ENCODE assay signal across 11 cellular contexts in the genomic region with DNA sequence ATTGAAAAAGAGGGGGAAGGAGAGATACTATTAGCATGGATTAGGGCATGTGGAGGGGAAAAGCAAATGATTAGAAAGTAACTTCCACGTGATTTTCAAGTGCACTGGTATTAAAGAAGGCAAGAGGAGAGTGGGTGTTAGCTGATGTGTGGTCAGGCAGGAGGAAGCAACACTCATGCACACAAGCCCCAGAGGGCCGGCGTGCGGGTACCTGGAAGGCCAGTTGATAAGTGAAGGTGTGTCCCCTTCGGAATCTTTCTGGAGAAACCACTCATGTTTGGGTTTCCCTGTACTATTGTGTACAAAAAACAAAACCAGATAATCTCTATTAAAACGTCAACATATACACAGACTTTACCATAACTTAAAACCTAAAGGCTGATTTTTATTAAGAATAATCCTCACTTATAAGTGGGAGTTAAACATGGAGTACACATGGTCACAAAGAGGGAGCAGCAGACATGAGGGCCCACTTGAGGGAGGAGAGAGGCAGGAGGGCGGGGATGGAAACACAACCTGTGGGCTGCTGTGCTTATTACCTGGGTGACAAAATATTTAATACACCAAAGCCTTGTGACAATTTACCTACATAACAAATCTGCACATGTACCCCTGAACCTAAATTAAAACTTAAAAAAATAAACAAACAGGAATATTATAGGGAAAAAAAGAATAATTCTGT.
DNase-seq lines count a peak whose midpoint lies in the region; ATAC-seq, FAIRE-seq and TF ChIP-seq lines count a peak whose summit lies in the region.
"Had no signal": no experiment of that assay in that cellular context is flagged by ENCODE, and none has a peak within 500 bp of the region (broad histone marks: within the 10 kb centered on the region; RNA-seq: fewer than 3 reads in every experiment).

No MANE protein-coding gene starts in this region.

- H4K12ac ChIP-seq in trophoblast cell (ENCODE audit: low read depth, low read length): no peak overlapping the region

- H2AK5ac ChIP-seq in trophoblast cell (ENCODE audit: low read length): no peak overlapping the region

- no peak overlapping the region for H3K4me3 Mint-ChIP-seq in activated T-helper 17 cell treated with anti-CD3 and anti-CD28 coated beads, Interleukin-2, amount 50 U/mL, for 72 hours
- no peak overlapping the region for H3K4me3 Mint-ChIP-seq in glutamatergic neuron (ENCODE audit: unreplicated experiment)

- ATAC-seq in activated T-helper 17 cell treated with anti-CD3 and anti-CD28 coated beads, Interleukin-2, amount 50 U/mL, for 72 hours (replicated peaks): no peak

- peaks cover 3 to 4% of the 10 kb centered on the region in 2 experiments for H3K4me1 ChIP-seq in trophoblast cell (ENCODE audit: control insufficient read depth in 1 of 2, insufficient read depth in 2 of 2, low read length in 2 of 2)
- peaks cover 0 to 2% of the 10 kb centered on the region in 2 donors for H3K4me1 ChIP-seq in small intestine (ENCODE audit: control insufficient read depth in 2 of 2, insufficient read depth in 1 of 2, low read depth in 1 of 2, low read length in 1 of 2)

- H3K9ac ChIP-seq in trophoblast cell (ENCODE audit: low read length): no peak overlapping the region

- no peaks in the 10 kb centered on the region for H3K27me3 ChIP-seq in trophoblast cell (ENCODE audit: insufficient read depth, low read length)
- H3K27me3 ChIP-seq in small intestine (ENCODE audit: control insufficient read depth in 2 of 2, insufficient read depth in 2 of 2, low read length in 2 of 2): no peaks in the 10 kb centered on the region

- H3K27ac ChIP-seq in trophoblast cell (ENCODE audit: low read depth, low read length) (no peak overlapping the region), small intestine (ENCODE audit: low read depth in 1 of 2, low read length in 1 of 2) (peak overlapping the region in 1 of 2 donors; percentile 29)

- FAIRE-seq in small intestine (lab: Jason Lieb, UNC): no peak

- H4K91ac ChIP-seq in trophoblast cell (ENCODE audit: low read depth, low read length): no peak overlapping the region

- H3K18ac ChIP-seq in trophoblast cell (ENCODE audit: low read length): no peak overlapping the region

- H2BK120ac ChIP-seq in trophoblast cell (ENCODE audit: insufficient read depth, low read length, poor library complexity): no peak overlapping the region

- no peak overlapping the region for H3K4me2 ChIP-seq in trophoblast cell (ENCODE audit: low read length)

- peaks cover 6% of the 10 kb centered on the region for H3K4me1 Mint-ChIP-seq in activated T-helper 17 cell treated with anti-CD3 and anti-CD28 coated beads, Interleukin-2, amount 50 U/mL, for 72 hours
- peaks cover 28% of the 10 kb centered on the region for H3K4me1 Mint-ChIP-seq in glutamatergic neuron (ENCODE audit: low read depth, unreplicated experiment)

- H3K14ac ChIP-seq in trophoblast cell (ENCODE audit: low read length): no peak overlapping the region

- H3K36me3 ChIP-seq in trophoblast cell (ENCODE audit: control insufficient read depth in 1 of 2, insufficient read depth in 2 of 2, low read length in 2 of 2): peaks cover 8 to 13% of the 10 kb centered on the region in 2 experiments
- H3K36me3 ChIP-seq in small intestine (ENCODE audit: control insufficient read depth in 2 of 2, insufficient read depth in 2 of 2, low read length in 2 of 2): no peaks in the 10 kb centered on the region

- H3K4me3 ChIP-seq in AG10803 (ENCODE audit: low read length) (peak overlapping the region; percentile 30), trophoblast cell (ENCODE audit: low read depth, low read length) (no peak overlapping the region), small intestine (ENCODE audit: low read depth in 1 of 2, low read length in 2 of 2) (no peak overlapping the region)

- H3K27ac Mint-ChIP-seq in activated T-helper 17 cell treated with anti-CD3 and anti-CD28 coated beads, Interleukin-2, amount 50 U/mL, for 72 hours: peak overlapping the region; percentile 2
- peak overlapping the region; percentile 74 for H3K27ac Mint-ChIP-seq in glutamatergic neuron (ENCODE audit: unreplicated experiment)

- H3K9me3 ChIP-seq in trophoblast cell (ENCODE audit: insufficient read depth, low read depth, low read length): no peaks in the 10 kb centered on the region
- no peaks in the 10 kb centered on the region for H3K9me3 ChIP-seq in small intestine (ENCODE audit: control insufficient read depth, low read depth)

- no peaks in the 10 kb centered on the region for H3K9me3 Mint-ChIP-seq in activated T-helper 17 cell treated with anti-CD3 and anti-CD28 coated beads, Interleukin-2, amount 50 U/mL, for 72 hours
- H3K9me3 Mint-ChIP-seq in glutamatergic neuron (ENCODE audit: unreplicated experiment): no peaks in the 10 kb centered on the region

- H3K79me1 ChIP-seq in trophoblast cell (ENCODE audit: low read length): peaks cover 2% of the 10 kb centered on the region

- no peak overlapping the region for H2BK5ac ChIP-seq in trophoblast cell (ENCODE audit: low read depth, low read length, poor library complexity)

- no CpG with 5 or more reads among the region's 7 CpGs for WGBS in trophoblast cell (ENCODE audit: extremely low coverage, insufficient coverage, insufficient read length)
- 47 to 58% (median 52%) methylated on average over 7 of the region's 7 CpGs for WGBS in small intestine, 3 donors

- no peak overlapping the region for H2AFZ ChIP-seq in trophoblast cell (ENCODE audit: insufficient read depth, low read length, poor library complexity)

- H3K79me2 ChIP-seq in trophoblast cell (ENCODE audit: control insufficient read depth, insufficient read depth, low read length, poor library complexity): no peaks in the 10 kb centered on the region

- no peak overlapping the region for H3K23ac ChIP-seq in trophoblast cell (ENCODE audit: low read length)

- no peak for TF ChIP-seq CTCF in AG10803 (conservative IDR thresholded peaks at IDR 0.05; ENCODE audit: low read length)
- TF ChIP-seq CTCF in glutamatergic neuron (IDR thresholded peaks at IDR 0.05; ENCODE audit: partially characterized antibody, unreplicated experiment): peak; percentile 22

- no peak overlapping the region for H4K8ac ChIP-seq in trophoblast cell (ENCODE audit: low read depth, low read length)

- H2BK12ac ChIP-seq in trophoblast cell (ENCODE audit: low read length): no peak overlapping the region

- no peaks in the 10 kb centered on the region for H3K27me3 Mint-ChIP-seq in activated T-helper 17 cell treated with anti-CD3 and anti-CD28 coated beads, Interleukin-2, amount 50 U/mL, for 72 hours
- H3K27me3 Mint-ChIP-seq in glutamatergic neuron (ENCODE audit: unreplicated experiment): peaks cover 7% of the 10 kb centered on the region

- no peak overlapping the region for H3K4ac ChIP-seq in trophoblast cell (ENCODE audit: low read depth, low read length)

- peaks cover 20% of the 10 kb centered on the region for H3K36me3 Mint-ChIP-seq in activated T-helper 17 cell treated with anti-CD3 and anti-CD28 coated beads, Interleukin-2, amount 50 U/mL, for 72 hours (ENCODE audit: low read depth)
- no peaks in the 10 kb centered on the region for H3K36me3 Mint-ChIP-seq in glutamatergic neuron (ENCODE audit: unreplicated experiment)

- DNase-seq in AG10803 (ENCODE audit: low read depth) (no peak), glutamatergic neuron (no peak), trophoblast cell (peak; percentile 56 to 61), MV-4-11 (lab: John Stamatoyannopoulos, UW) (no peak), small intestine (no peak), NCI-H82 treated with DMSO at 0.1 percent for 48 hours (lab: John Stamatoyannopoulos, UW; ENCODE audit: unreplicated experiment) (no peak)
- DNase-seq in stimulated activated CD8-positive, alpha-beta memory T cell treated with anti-CD3 and anti-CD28 coated beads, Interleukin-4, amount 100 ng/mL, for 48 hours: no peak
- DNase-seq: effector CD4-positive, alpha-beta T cell; NCI-H1694 treated with DMSO at 0.1 percent for 48 hours; stimulated activated CD4-positive, alpha-beta T cell treated with anti-CD3 and anti-CD28 coated beads, Interleukin-4, amount 100 ng/mL, for 4 hours had no signal

Comparison
In these comparisons a context has a peak if more than half of its experiments do, and no peak if none do; other contexts are left out.
1. DNase-seq: peak in trophoblast cell (2 of 2); none in AG10803 (single experiment), glutamatergic neuron (single experiment), MV-4-11 (single experiment), stimulated activated CD8-positive, alpha-beta memory T cell treated with anti-CD3 and anti-CD28 coated beads, Interleukin-4, amount 100 ng/mL, for 48 hours (single experiment), small intestine (single experiment) and NCI-H82 treated with DMSO at 0.1 percent for 48 hours (single experiment).